Comparison of ENCODE assay signal across 8 cellular contexts in genomic region chr5:612498-613424, GRCh38. TPM values are rescaled to one million over a fixed set of nuclear protein-coding genes. Genes with fewer than 3 reads are reported as not detected.
DNase-seq lines count a peak whose midpoint lies in the region; ATAC-seq and TF ChIP-seq lines count a peak whose summit lies in the region.

No MANE protein-coding gene starts in this region.

- H3K27ac Mint-ChIP-seq in activated B cell treated with CpG ODN at 0.5 μM for 24 hours = peak overlapping the region; percentile 81

- H3K4me1 ChIP-seq in neuron (ENCODE audit: insufficient read depth, low read length) = peaks cover 7% of the 10 kb centered on the region

- peaks cover 2% of the 10 kb centered on the region for H3K9me3 ChIP-seq in neuron (ENCODE audit: low read length)

- no peaks in the 10 kb centered on the region for H3K27me3 ChIP-seq in neuron (ENCODE audit: insufficient read depth, low read length)

- POLR2A ChIA-PET in activated B cell treated with CpG ODN at 0.5 μM for 24 hours (lab: Charles Lee) = interaction anchor here (0.6 to 0.9 kb wide), 2 partner anchors 31 to 166 kb away, joined by 3 read pairs; no protein-coding TSS in a partner anchor

- intact Hi-C loops in activated B cell treated with CpG ODN at 0.5 μM for 24 hours (cut with micrococcal nuclease) = loop anchor here (1.0 to 10.0 kb wide), 6 partner anchors 52 to 394 kb away; partner anchors contain the start of genes CCDC127, EXOC3, SDHA and TPPP

- peak; percentile 33 for ATAC-seq in GM19452 (IDR thresholded peaks at IDR 0.05; ENCODE audit: unreplicated experiment)
- ATAC-seq in HG03460 (IDR thresholded peaks at IDR 0.05; ENCODE audit: unreplicated experiment) = peak; percentile 27
- peak; percentile 31 for ATAC-seq in activated B cell treated with CpG ODN at 0.5 μM for 24 hours (ENCODE audit: low read depth)

- peaks cover 16% of the 10 kb centered on the region for H3K36me3 Mint-ChIP-seq in activated B cell treated with CpG ODN at 0.5 μM for 24 hours (ENCODE audit: low read depth)

- peaks cover 39% of the 10 kb centered on the region for H3K4me1 Mint-ChIP-seq in activated B cell treated with CpG ODN at 0.5 μM for 24 hours

- CTCF ChIA-PET in activated B cell treated with CpG ODN at 0.5 μM for 24 hours (lab: Charles Lee) = no interaction called here

- peak; percentile 71 for DNase-seq in COLO668 (lab: John Stamatoyannopoulos, UW; ENCODE audit: unreplicated experiment)
- no peak for DNase-seq in activated B cell treated with CpG ODN at 0.5 μM for 24 hours
- DNase-seq in fibroblast of the aortic adventitia (ENCODE audit: low read depth) = peak; percentile 4
- DNase-seq in cortex of kidney (lab: John Stamatoyannopoulos, UW) = no peak
- DNase-seq in stimulated activated CD4-positive, alpha-beta T cell treated with anti-CD3 and anti-CD28 coated beads, Interleukin-4, amount 100 ng/mL, for 24 hours = no peak

- peaks cover 4% of the 10 kb centered on the region for H3K9me3 Mint-ChIP-seq in activated B cell treated with CpG ODN at 0.5 μM for 24 hours

- H3K4me3 ChIP-seq in fibroblast of the aortic adventitia (ENCODE audit: low read depth, low read length) (peak overlapping the region; percentile 76), neuron (ENCODE audit: low read length) (peak overlapping the region; percentile 63)

- peaks cover 5% of the 10 kb centered on the region for H3K36me3 ChIP-seq in neuron (ENCODE audit: insufficient read depth, low read length)

- H2AFZ ChIP-seq in neuron (ENCODE audit: low read depth, low read length) = peak overlapping the region; percentile 74

- no peak for TF ChIP-seq CTCF in activated B cell treated with CpG ODN at 0.5 μM for 24 hours (IDR thresholded peaks at IDR 0.05)
- no peak for TF ChIP-seq CTCF in fibroblast of the aortic adventitia (IDR thresholded peaks at IDR 0.05; ENCODE audit: insufficient read depth, low read length)

- H3K27me3 Mint-ChIP-seq in activated B cell treated with CpG ODN at 0.5 μM for 24 hours = peaks cover under 1% of the 10 kb centered on the region

- peak overlapping the region; percentile 93 for H3K4me3 Mint-ChIP-seq in activated B cell treated with CpG ODN at 0.5 μM for 24 hours

RNA-seq across cellular contexts. Expression of gene CEP72, which starts 0.6 kb away (rescaled TPM):
- total RNA-seq in activated B cell treated with CpG ODN at 0.5 μM for 24 hours = 15.1 and 17.4 TPM in 2 replicates
- total RNA-seq in fibroblast of the aortic adventitia (ENCODE audit: low replicate concordance) = 1.6 and 3.5 TPM in 2 replicates

Comparison
In these comparisons a context has a peak if more than half of its experiments do, and no peak if none do; other contexts are left out.
1. DNase-seq: peak in COLO668 (single experiment) and fibroblast of the aortic adventitia (single experiment); none in activated B cell treated with CpG ODN at 0.5 μM for 24 hours (single experiment), cortex of kidney (single experiment) and stimulated activated CD4-positive, alpha-beta T cell treated with anti-CD3 and anti-CD28 coated beads, Interleukin-4, amount 100 ng/mL, for 24 hours (single experiment).
2. Peak in every context shown above with its lines, with median percentiles within 50 percentile points of each other: ATAC-seq.